In genomic region chr15:57376695-57377477, GRCh38 we compare ENCODE assay signal across 10 cellular contexts. TPM values are rescaled to one million over a fixed set of nuclear protein-coding genes. Genes with fewer than 3 reads are reported as not detected.
DNase-seq lines count a peak whose midpoint lies in the region; ATAC-seq and TF ChIP-seq lines count a peak whose summit lies in the region.
"Had no signal": no experiment of that assay in that cellular context is flagged by ENCODE, and none has a peak within 500 bp of the region (broad histone marks: within the 10 kb centered on the region; RNA-seq: fewer than 3 reads in every experiment).

No MANE protein-coding gene starts in this region.

- no peak for TF ChIP-seq POLR2A in sigmoid colon (IDR thresholded peaks at IDR 0.05)

- no peak for TF ChIP-seq EP300 in sigmoid colon (IDR thresholded peaks at IDR 0.05)

- peak overlapping the region; percentile 61 for H3K27ac ChIP-seq in WERI-Rb-1
- H3K27ac ChIP-seq in right atrium auricular region, result peak overlapping the region; percentile 58 to 62
- H3K27ac ChIP-seq in sigmoid colon, result peak overlapping the region in 3 of 4 donors; percentile 37 to 71 (median 45)
- H3K27ac ChIP-seq: 22Rv1, SK-N-MC had no signal

- intact Hi-C loops in sigmoid colon (cut with DNase I), result no loop called here

- WGBS in sigmoid colon, 2 donors, result 4 to 9% methylated on average over 49 of the region's 49 CpGs

- no peaks in the 10 kb centered on the region for H3K36me3 ChIP-seq in WERI-Rb-1
- no peaks in the 10 kb centered on the region for H3K36me3 ChIP-seq in right atrium auricular region
- no peaks in the 10 kb centered on the region for H3K36me3 ChIP-seq in sigmoid colon

- peak; percentile 57 for DNase-seq in DMS 273 (lab: John Stamatoyannopoulos, UW; ENCODE audit: unreplicated experiment)
- no peak for DNase-seq in DMS 273 treated with DMSO at 0.1 percent for 48 hours (lab: John Stamatoyannopoulos, UW)
- peak; percentile 38 for DNase-seq in WERI-Rb-1
- DNase-seq in right atrium auricular region (ENCODE audit: low spot score), result peak; percentile 72
- DNase-seq in sigmoid colon, result peak; percentile 63
- DNase-seq in stimulated activated naive CD4-positive, alpha-beta T cell treated with Interleukin-2 at 50 U/mL for 16 hours (lab: John Stamatoyannopoulos, UW), result no peak

- no peaks in the 10 kb centered on the region for H3K9me3 ChIP-seq in WERI-Rb-1 (ENCODE audit: severe bottlenecking)
- H3K9me3 ChIP-seq in right atrium auricular region, result no peaks in the 10 kb centered on the region
- H3K9me3 ChIP-seq in sigmoid colon, result no peaks in the 10 kb centered on the region

- ATAC-seq in HG03439 (IDR thresholded peaks at IDR 0.05; ENCODE audit: unreplicated experiment) (no peak), GM21737 (IDR thresholded peaks at IDR 0.05; ENCODE audit: unreplicated experiment) (no peak)

- H3K4me3 ChIP-seq in WERI-Rb-1 (ENCODE audit: low read depth, low read length), result peak overlapping the region; percentile 61
- peak overlapping the region; percentile 54 to 65 for H3K4me3 ChIP-seq in right atrium auricular region
- peak overlapping the region; percentile 51 to 73 (median 60) for H3K4me3 ChIP-seq in sigmoid colon
- H3K4me3 ChIP-seq: SK-N-MC had no signal

- H3K27me3 ChIP-seq in WERI-Rb-1 (ENCODE audit: insufficient read depth, low read depth, severe bottlenecking) (no peaks in the 10 kb centered on the region), right atrium auricular region (peaks cover 3 to 4% of the 10 kb centered on the region in 2 donors), sigmoid colon (peaks cover 6 to 57% (median 16%) of the 10 kb centered on the region in 3 donors)

- TF ChIP-seq CTCF in WERI-Rb-1 (IDR thresholded peaks at IDR 0.05; ENCODE audit: low read depth, low read length) (no peak), right atrium auricular region (IDR thresholded peaks at IDR 0.05) (no peak), sigmoid colon (IDR thresholded peaks at IDR 0.05) (no peak)

- peaks cover 0 to 12% of the 10 kb centered on the region in 2 donors for H3K4me1 ChIP-seq in right atrium auricular region
- H3K4me1 ChIP-seq in sigmoid colon, result peaks cover 0 to 16% (median 12%) of the 10 kb centered on the region in 4 donors

RNA-seq across cellular contexts. Expression of gene CGNL1, which starts 0.6 kb away (rescaled TPM):
- total RNA-seq in right atrium auricular region (10 to 100 TPM; 16.4 to 29.8 TPM), sigmoid colon (1 to 10 TPM; 1.9 to 7.2 (median 3.4) TPM)
- polyA plus RNA-seq in sigmoid colon, result 1 to 10 TPM in 2 of 3 donors, under 1 TPM in 1; 0.69 to 2.4 (median 1.8) TPM

Comparison
In these comparisons a context has a peak if more than half of its experiments do, and no peak if none do; other contexts are left out.
1. DNase-seq: peak in DMS 273 (single experiment), WERI-Rb-1 (single experiment), right atrium auricular region (single experiment) and sigmoid colon (single experiment); none in DMS 273 treated with DMSO at 0.1 percent for 48 hours (single experiment) and stimulated activated naive CD4-positive, alpha-beta T cell treated with Interleukin-2 at 50 U/mL for 16 hours (single experiment).
2. Peak in every context shown above with its lines, with median percentiles within 50 percentile points of each other: H3K27ac ChIP-seq and H3K4me3 ChIP-seq.